Comparison of ENCODE assay signal across 1 cellular context in genomic region chr2:126657636-126658315, GRCh38.
TF ChIP-seq lines count a peak whose summit lies in the region.

No MANE protein-coding gene starts in this region.

TF ChIP-seq in K562, 482 proteins besides CTCF, POLR2A, EP300 and RAD21 (continued from another document):
- TF ChIP-seq ZNF398 (CRISPR knock-in tag; IDR thresholded peaks at IDR 0.05) (no peak), CBX3 (IDR thresholded peaks at IDR 0.05; ENCODE audit: borderline replicate concordance in 1 of 2, low read length in 2 of 2) (no peak; a peak in 1 of 3 replicates), BHLHE40 (IDR thresholded peaks at IDR 0.05; ENCODE audit: low read length) (0 out of 2 replicates have a peak, but pooled peaks have one; percentile 16), SP2 (IDR thresholded peaks at IDR 0.05; ENCODE audit: extremely low read depth, low read depth, low read length, poor library complexity, severe bottlenecking) (no peak), PTBP1 (IDR thresholded peaks at IDR 0.05; ENCODE audit: low read depth, low read length) (0 out of 2 replicates have a peak, but pooled peaks have one; percentile 28), ELF4 (CRISPR knock-in tag; IDR thresholded peaks at IDR 0.05) (no peak), TGIF2 (CRISPR knock-in tag; IDR thresholded peaks at IDR 0.05) (no peak), FUS (optimal IDR thresholded peaks at IDR 0.05; ENCODE audit: low read depth, low read length) (no peak), HMGN3 (IDR thresholded peaks at IDR 0.05; ENCODE audit: borderline replicate concordance, extremely low read depth, insufficient read length, low read depth, low read length) (peak; percentile 19)
- TF ChIP-seq, protein P1, sequence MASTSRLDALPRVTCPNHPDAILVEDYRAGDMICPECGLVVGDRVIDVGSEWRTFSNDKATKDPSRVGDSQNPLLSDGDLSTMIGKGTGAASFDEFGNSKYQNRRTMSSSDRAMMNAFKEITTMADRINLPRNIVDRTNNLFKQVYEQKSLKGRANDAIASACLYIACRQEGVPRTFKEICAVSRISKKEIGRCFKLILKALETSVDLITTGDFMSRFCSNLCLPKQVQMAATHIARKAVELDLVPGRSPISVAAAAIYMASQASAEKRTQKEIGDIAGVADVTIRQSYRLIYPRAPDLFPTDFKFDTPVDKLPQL (IDR thresholded peaks at IDR 0.05; ENCODE audit: extremely low read depth, insufficient read length), result no peak
- TF ChIP-seq, protein P2, sequence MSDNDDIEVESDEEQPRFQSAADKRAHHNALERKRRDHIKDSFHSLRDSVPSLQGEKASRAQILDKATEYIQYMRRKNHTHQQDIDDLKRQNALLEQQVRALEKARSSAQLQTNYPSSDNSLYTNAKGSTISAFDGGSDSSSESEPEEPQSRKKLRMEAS (CRISPR knock-in tag; IDR thresholded peaks at IDR 0.05), result peak; percentile 48; the same call in 1 of the 2 replicates
